ENCODE assay signal across 14 cellular contexts in genomic region chr1:35574655-35575400, GRCh38. TPM values are rescaled to one million over a fixed set of nuclear protein-coding genes. Genes with fewer than 3 reads are reported as not detected.
DNase-seq lines count a peak whose midpoint lies in the region; ATAC-seq, FAIRE-seq and TF ChIP-seq lines count a peak whose summit lies in the region.
"Had no signal": no experiment of that assay in that cellular context is flagged by ENCODE, and none has a peak within 500 bp of the region (broad histone marks: within the 10 kb centered on the region; RNA-seq: fewer than 3 reads in every experiment).

No MANE protein-coding gene starts in this region.

- peaks cover 26% of the 10 kb centered on the region for H3K4me1 Mint-ChIP-seq in activated T-cell treated with anti-CD3 and anti-CD28 coated beads, Interleukin-2, amount 50 U/mL, for 4 hours (ENCODE audit: low read depth)
- H3K4me1 Mint-ChIP-seq in activated T-cell treated with anti-CD3 and anti-CD28 coated beads, Interleukin-2, amount 50 U/mL, for 24 hours (ENCODE audit: low read depth) = peaks cover 22% of the 10 kb centered on the region

- no peak for DNase-seq in activated T-cell treated with anti-CD3 and anti-CD28 coated beads, Interleukin-2, amount 50 U/mL, for 4 hours
- no peak for DNase-seq in activated T-cell treated with anti-CD3 and anti-CD28 coated beads, Interleukin-2, amount 50 U/mL, for 24 hours
- DNase-seq in UCSD-AML1 (lab: John Stamatoyannopoulos, UW; ENCODE audit: unreplicated experiment) = peak; percentile 27
- peak; percentile 68 for DNase-seq in kidney
- DNase-seq in prostate gland (ENCODE audit: low spot score) = peak; percentile 36
- no peak for DNase-seq in anterior cingulate cortex (lab: John Stamatoyannopoulos, UW)
- DNase-seq in occipital lobe (lab: John Stamatoyannopoulos, UW) = no peak
- DNase-seq in RKO (ENCODE audit: low spot score) = no peak
- DNase-seq: activated naive CD4-positive, alpha-beta T cell treated with anti-CD3 and anti-CD28 coated beads, Interleukin-2, amount 50 U/mL, for 16 hours; EL; OCI-M1; uterus had no signal

- H3K36me3 Mint-ChIP-seq in activated T-cell treated with anti-CD3 and anti-CD28 coated beads, Interleukin-2, amount 50 U/mL, for 4 hours (ENCODE audit: insufficient read depth) = peaks cover 1% of the 10 kb centered on the region
- H3K36me3 Mint-ChIP-seq in activated T-cell treated with anti-CD3 and anti-CD28 coated beads, Interleukin-2, amount 50 U/mL, for 24 hours (ENCODE audit: low read depth) = no peaks in the 10 kb centered on the region

- H3K4me1 ChIP-seq in kidney (ENCODE audit: control insufficient read depth in 1 of 2, insufficient read depth in 1 of 2, low read depth in 1 of 2, low read length in 2 of 2) (peaks cover 0 to 15% of the 10 kb centered on the region in 2 donors), prostate gland (replicated peaks) (peaks cover 7% of the 10 kb centered on the region)
- H3K4me1 ChIP-seq: A549 had no signal

- TF ChIP-seq CTCF in kidney (IDR thresholded peaks at IDR 0.05; ENCODE audit: borderline replicate concordance, extremely low read depth, insufficient read depth) (no peak), prostate gland (IDR thresholded peaks at IDR 0.05) (no peak)

- 79% methylated on average over 28 of the region's 29 CpGs for WGBS in prostate gland

- H3K9me3 ChIP-seq in kidney (ENCODE audit: control insufficient read depth in 1 of 2, low read length in 2 of 2) = no peaks in the 10 kb centered on the region
- H3K9me3 ChIP-seq in prostate gland = no peaks in the 10 kb centered on the region
- H3K9me3 ChIP-seq: A549, uterus had no signal

- intact Hi-C loops in kidney (cut with DNase I) = loop anchor here (5.0 kb wide), 1 partner anchor 142 kb away; the partner anchor contains the start of gene C1orf216
- intact Hi-C loops in prostate gland (cut with DNase I) = no loop called here

- H3K36me3 ChIP-seq in kidney (ENCODE audit: control insufficient read depth in 1 of 2, insufficient read depth in 2 of 2, low read length in 2 of 2) = no peaks in the 10 kb centered on the region
- H3K36me3 ChIP-seq in prostate gland = no peaks in the 10 kb centered on the region
- H3K36me3 ChIP-seq: uterus had no signal

- no peak overlapping the region for H3K27ac Mint-ChIP-seq in activated T-cell treated with anti-CD3 and anti-CD28 coated beads, Interleukin-2, amount 50 U/mL, for 24 hours
- H3K27ac Mint-ChIP-seq: T-helper 2 cell treated with Interferon-gamma antibody and Interleukin-4, amounts not matched to agents 5 μg/mL and 100 μg/mL, for 36 hours had no signal

- no peak for TF ChIP-seq POLR2A in prostate gland (IDR thresholded peaks at IDR 0.05)

- FAIRE-seq in kidney (lab: Jason Lieb, UNC) = no peak
- FAIRE-seq: A549 had no signal

- H3K27ac ChIP-seq in kidney (ENCODE audit: low read depth in 2 of 2, low read length in 2 of 2) (no peak overlapping the region), prostate gland (peak overlapping the region in 1 of 2 donors; percentile 40)
- H3K27ac ChIP-seq: A549, uterus had no signal

- H3K9ac ChIP-seq in kidney (ENCODE audit: low read length in 2 of 2) = no peak overlapping the region

- no peak for ATAC-seq in activated T-cell treated with anti-CD3 and anti-CD28 coated beads, Interleukin-2, amount 50 U/mL, for 4 hours
- ATAC-seq: A549 had no signal

- no peaks in the 10 kb centered on the region for H3K27me3 ChIP-seq in prostate gland (replicated peaks; ENCODE audit: insufficient read depth)
- H3K27me3 ChIP-seq: uterus had no signal

- H3K4me3 ChIP-seq in kidney (ENCODE audit: low read length in 2 of 2) (no peak overlapping the region), prostate gland (no peak overlapping the region)
- H3K4me3 ChIP-seq: A549, uterus had no signal

- H3K9me3 Mint-ChIP-seq in activated T-cell treated with anti-CD3 and anti-CD28 coated beads, Interleukin-2, amount 50 U/mL, for 4 hours = no peaks in the 10 kb centered on the region
- H3K9me3 Mint-ChIP-seq in activated T-cell treated with anti-CD3 and anti-CD28 coated beads, Interleukin-2, amount 50 U/mL, for 24 hours = no peaks in the 10 kb centered on the region
- H3K9me3 Mint-ChIP-seq: T-helper 2 cell treated with Interferon-gamma antibody and Interleukin-4, amounts not matched to agents 5 μg/mL and 100 μg/mL, for 36 hours had no signal

- H3K27me3 Mint-ChIP-seq in activated T-cell treated with anti-CD3 and anti-CD28 coated beads, Interleukin-2, amount 50 U/mL, for 4 hours (ENCODE audit: low read depth) = peaks cover 5% of the 10 kb centered on the region
- H3K27me3 Mint-ChIP-seq in activated T-cell treated with anti-CD3 and anti-CD28 coated beads, Interleukin-2, amount 50 U/mL, for 24 hours = peaks cover 12% of the 10 kb centered on the region

- peak overlapping the region; percentile 13 for H3K4me3 Mint-ChIP-seq in activated T-cell treated with anti-CD3 and anti-CD28 coated beads, Interleukin-2, amount 50 U/mL, for 4 hours
- no peak overlapping the region for H3K4me3 Mint-ChIP-seq in activated T-cell treated with anti-CD3 and anti-CD28 coated beads, Interleukin-2, amount 50 U/mL, for 24 hours
- H3K4me3 Mint-ChIP-seq: T-helper 2 cell treated with Interferon-gamma antibody and Interleukin-4, amounts not matched to agents 5 μg/mL and 100 μg/mL, for 36 hours had no signal

RNA-seq across cellular contexts. Expression of gene TFAP2E, which starts 1.7 kb away (rescaled TPM):
- 1 to 10 TPM in 1 of 3 donors, under 1 TPM in 2; 0.55 to 1.3 (median 0.76) TPM for total RNA-seq in activated T-cell treated with anti-CD3 and anti-CD28 coated beads, Interleukin-2, amount 50 U/mL, for 4 hours
- total RNA-seq in kidney = 1.0 TPM
- 0.28 TPM for polyA plus RNA-seq in kidney (ENCODE audit: insufficient read depth, low read depth, low replicate concordance)
- total RNA-seq in prostate gland = 1 to 10 TPM; 2.0 to 2.2 TPM
- 0.62 TPM for total RNA-seq in occipital lobe

RNA-seq across cellular contexts. Expression of gene NCDN, which starts 17.2 kb away (rescaled TPM):
- total RNA-seq in activated T-cell treated with anti-CD3 and anti-CD28 coated beads, Interleukin-2, amount 50 U/mL, for 4 hours = 10 to 100 TPM; 60.6 to 61.8 (median 61.6) TPM
- total RNA-seq in kidney (22.4 TPM), prostate gland (10 to 100 TPM; 37.6 to 49.4 TPM), occipital lobe (59.7 TPM)
- polyA plus RNA-seq in kidney (ENCODE audit: insufficient read depth, low read depth, low replicate concordance) = 14.3 TPM

RNA-seq across cellular contexts. Expression of gene KIAA0319L, which starts 17.6 kb away (rescaled TPM):
- 10 to 100 TPM; 16.4 to 19.2 (median 17.4) TPM for total RNA-seq in activated T-cell treated with anti-CD3 and anti-CD28 coated beads, Interleukin-2, amount 50 U/mL, for 4 hours
- 73.0 TPM for total RNA-seq in kidney
- polyA plus RNA-seq in kidney (ENCODE audit: insufficient read depth, low read depth, low replicate concordance) = 30.3 TPM
- total RNA-seq in prostate gland = 100 to 1,000 TPM; 109 to 124 TPM
- total RNA-seq in occipital lobe = 37.4 TPM

Comparison
In these comparisons a context has a peak if more than half of its experiments do, and no peak if none do; other contexts are left out.
1. DNase-seq: peak in UCSD-AML1 (single experiment), kidney (single experiment) and prostate gland (single experiment); none in activated T-cell treated with anti-CD3 and anti-CD28 coated beads, Interleukin-2, amount 50 U/mL, for 4 hours (single experiment), activated T-cell treated with anti-CD3 and anti-CD28 coated beads, Interleukin-2, amount 50 U/mL, for 24 hours (single experiment), anterior cingulate cortex (0 of 58), occipital lobe (single experiment) and RKO (single experiment).